ENCODE assay signal across 9 cellular contexts in the genomic region with DNA sequence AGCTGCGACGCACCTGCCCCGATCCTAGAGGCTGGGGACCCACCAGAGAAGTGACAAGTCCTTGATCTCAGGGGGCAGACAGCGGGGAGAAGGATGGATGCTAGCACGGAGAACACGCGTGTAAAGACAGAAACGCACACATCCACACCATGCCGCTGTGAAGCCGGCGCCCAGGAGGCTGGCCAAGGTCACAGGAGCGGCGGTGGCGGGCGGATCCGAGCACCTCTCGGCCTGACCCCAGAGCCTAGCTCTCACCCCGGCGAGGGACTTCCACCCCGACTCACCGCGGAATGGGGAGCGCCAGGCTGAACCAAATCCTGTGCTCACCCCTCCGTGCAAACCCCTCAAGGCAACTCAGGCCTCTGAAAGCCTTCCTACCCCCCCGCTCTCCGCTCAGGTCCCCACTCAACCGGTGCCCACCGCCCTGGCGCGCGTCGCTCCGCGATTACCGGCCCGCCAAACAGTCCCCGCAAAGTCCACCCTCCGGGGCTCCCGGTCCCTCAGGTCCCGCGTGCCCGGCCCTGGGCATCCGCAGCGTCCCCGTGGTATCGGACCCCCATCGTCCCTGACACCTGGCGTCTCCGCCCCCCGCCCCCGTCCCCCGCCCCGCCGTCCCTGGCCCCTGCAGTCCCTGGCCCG. TPM values are rescaled to one million over a fixed set of nuclear protein-coding genes. Genes with fewer than 3 reads are reported as not detected.
DNase-seq lines count a peak whose midpoint lies in the region; ATAC-seq and TF ChIP-seq lines count a peak whose summit lies in the region.
"Had no signal": no experiment of that assay in that cellular context is flagged by ENCODE, and none has a peak within 500 bp of the region (broad histone marks: within the 10 kb centered on the region; RNA-seq: fewer than 3 reads in every experiment).

No MANE protein-coding gene starts in this region.

- peaks cover 18 to 37% (median 28%) of the 10 kb centered on the region in 11 experiments; a peak in 20 of 22 replicates for H4K20me1 ChIP-seq in BLaER1 treated with 17β-estradiol and CSF1 and Interleukin-3, amounts not matched to agents 10 nM and 100 nM
- H4K20me1 ChIP-seq in osteoblast (ENCODE audit: insufficient read depth, low read length) = peaks cover 9% of the 10 kb centered on the region

- no peak overlapping the region for H3K27ac Mint-ChIP-seq in T-helper 17 cell

- peaks cover 8 to 40% (median 37%) of the 10 kb centered on the region in 11 experiments; a peak in 21 of 22 replicates for H3K27me3 ChIP-seq in BLaER1 treated with 17β-estradiol and CSF1 and Interleukin-3, amounts not matched to agents 10 nM and 100 nM
- H3K27me3 ChIP-seq in osteoblast (ENCODE audit: insufficient read depth, low read length) = no peaks in the 10 kb centered on the region

- H3K4me2 ChIP-seq in BLaER1 treated with 17β-estradiol and CSF1 and Interleukin-3, amounts not matched to agents 10 nM and 100 nM = peak overlapping the region; percentile 63 to 93 (median 78)
- peak overlapping the region; percentile 77 for H3K4me2 ChIP-seq in osteoblast (ENCODE audit: insufficient read depth, low read length)

- H3K9me3 ChIP-seq in BLaER1 treated with 17β-estradiol and CSF1 and Interleukin-3, amounts not matched to agents 10 nM and 100 nM (replicated peaks in 1 of 11) = no peaks in the 10 kb centered on the region
- no peaks in the 10 kb centered on the region for H3K9me3 ChIP-seq in T-helper 17 cell (ENCODE audit: control insufficient read depth, low read length, poor library complexity, severe bottlenecking)
- no peaks in the 10 kb centered on the region for H3K9me3 ChIP-seq in osteoblast (ENCODE audit: low read depth, low read length)

- H3K9ac ChIP-seq in BLaER1 treated with 17β-estradiol and CSF1 and Interleukin-3, amounts not matched to agents 10 nM and 100 nM = peak overlapping the region; percentile 11 to 68 (median 55); a peak in 13 of 22 replicates

- H3K4me3 Mint-ChIP-seq in T-helper 17 cell = peak overlapping the region; percentile 82

- H3K27me3 Mint-ChIP-seq in T-helper 17 cell = peaks cover 33% of the 10 kb centered on the region

- peaks cover 66 to 90% (median 84%) of the 10 kb centered on the region in 10 experiments for H3K4me1 ChIP-seq in BLaER1 treated with 17β-estradiol and CSF1 and Interleukin-3, amounts not matched to agents 10 nM and 100 nM
- peaks cover 22% of the 10 kb centered on the region for H3K4me1 ChIP-seq in osteoblast (ENCODE audit: insufficient read depth, low read length)

- H3K36me3 Mint-ChIP-seq in T-helper 17 cell (ENCODE audit: low read depth) = no peaks in the 10 kb centered on the region

- DNase-seq in T-helper 17 cell (no peak), fibroblast of the aortic adventitia (ENCODE audit: low read depth) (no peak), osteoblast (ENCODE audit: insufficient read length, low spot score, missing footprints) (peak; percentile 85), SIG-M5 treated with dmso at 0.1 percent for 504 hours (lab: John Stamatoyannopoulos, UW; ENCODE audit: unreplicated experiment) (no peak), H4 (ENCODE audit: low spot score) (no peak)

- ATAC-seq in T-helper 17 cell (peak; percentile 15), GM18868 (IDR thresholded peaks at IDR 0.05; ENCODE audit: unreplicated experiment) (no peak), HG02938 (IDR thresholded peaks at IDR 0.05; ENCODE audit: unreplicated experiment) (no peak)
- ATAC-seq: GM12878 had no signal

- peaks cover 10% of the 10 kb centered on the region for H3K4me1 Mint-ChIP-seq in T-helper 17 cell

- peak overlapping the region; percentile 41 to 87 (median 82) for H3K4me3 ChIP-seq in BLaER1 treated with 17β-estradiol and CSF1 and Interleukin-3, amounts not matched to agents 10 nM and 100 nM
- peak overlapping the region; percentile 77 for H3K4me3 ChIP-seq in fibroblast of the aortic adventitia (ENCODE audit: low read depth, low read length)
- H3K4me3 ChIP-seq in osteoblast (ENCODE audit: insufficient read depth, low read length) = peak overlapping the region; percentile 80
- H3K4me3 ChIP-seq: GM12878 had no signal

- H2AFZ ChIP-seq in osteoblast (ENCODE audit: low read length) = peak overlapping the region; percentile 82

- H3K79me2 ChIP-seq in osteoblast (ENCODE audit: insufficient read depth, low read length) = peaks cover 33% of the 10 kb centered on the region

- TF ChIP-seq CTCF in fibroblast of the aortic adventitia (IDR thresholded peaks at IDR 0.05; ENCODE audit: insufficient read depth, low read length) (no peak), osteoblast (IDR thresholded peaks at IDR 0.05; ENCODE audit: extremely low read depth, low read depth, low read length) (no peak)

- H3K27ac ChIP-seq in BLaER1 treated with 17β-estradiol and CSF1 and Interleukin-3, amounts not matched to agents 10 nM and 100 nM = peak overlapping the region in 1 of 11 experiments; percentile 22; a peak in 1 of 22 replicates
- no peak overlapping the region for H3K27ac ChIP-seq in osteoblast (ENCODE audit: low read depth, low read length)

- H3K36me3 ChIP-seq in BLaER1 treated with 17β-estradiol and CSF1 and Interleukin-3, amounts not matched to agents 10 nM and 100 nM = peaks cover 0 to 6% (median 4%) of the 10 kb centered on the region in 11 experiments; a peak in 13 of 22 replicates
- H3K36me3 ChIP-seq in osteoblast (ENCODE audit: insufficient read depth, low read length) = no peaks in the 10 kb centered on the region

RNA-seq across cellular contexts. Expression of a gene that starts 0.5 kb away (rescaled TPM):
- total RNA-seq in T-helper 17 cell (100 to 1,000 TPM; 175 to 225 TPM), fibroblast of the aortic adventitia (ENCODE audit: low replicate concordance) (29.2 and 49.0 TPM in 2 replicates), osteoblast (48.3 and 51.8 TPM in 2 replicates)
- total RNA-seq in H4 (2014; rRNA removed; shearing (Covaris generic)) = 19.0 and 21.5 TPM in 2 replicates

RNA-seq across cellular contexts. Expression of a gene that starts 36.4 kb away (rescaled TPM):
- total RNA-seq in T-helper 17 cell (not detected), fibroblast of the aortic adventitia (ENCODE audit: low replicate concordance) (0.54 and 3.5 TPM in 2 replicates), osteoblast (0.36 TPM in 1 of 2 replicates, not detected in the other)
- total RNA-seq in H4 (2014; rRNA removed; shearing (Covaris generic)) = not detected in 2 replicates
